10 cellular contexts compared by ENCODE assay signal in genomic region chr9:135282001-135282731, GRCh38.
DNase-seq lines count a peak whose midpoint lies in the region; ATAC-seq and TF ChIP-seq lines count a peak whose summit lies in the region.
"Had no signal": no experiment of that assay in that cellular context is flagged by ENCODE, and none has a peak within 500 bp of the region (broad histone marks: within the 10 kb centered on the region; RNA-seq: fewer than 3 reads in every experiment).

No MANE protein-coding gene starts in this region.

- no peak overlapping the region for H3K9ac ChIP-seq in DND-41 (ENCODE audit: low read depth, low read length)

- no peaks in the 10 kb centered on the region for H4K20me1 ChIP-seq in DND-41 (ENCODE audit: insufficient read depth, low read length)

- no peak overlapping the region for H3K4me3 ChIP-seq in DND-41 (ENCODE audit: low read depth in 1 of 2, low read length in 2 of 2)
- H3K4me3 ChIP-seq in breast epithelium, result no peak overlapping the region
- no peak overlapping the region for H3K4me3 ChIP-seq in WERI-Rb-1 (ENCODE audit: low read depth, low read length)

- H3K9me3 Mint-ChIP-seq in naive B cell, result peaks cover 0 to 3% (median 0%) of the 10 kb centered on the region in 7 donors
- H3K9me3 Mint-ChIP-seq: activated naive CD4-positive, alpha-beta T cell treated with anti-CD3 and anti-CD28 coated beads, Interleukin-2, amount 50 U/mL, for 24 hours had no signal

- peaks cover 0 to 1% (median 0%) of the 10 kb centered on the region in 3 donors for H3K4me1 Mint-ChIP-seq in naive B cell
- H3K4me1 Mint-ChIP-seq: activated naive CD4-positive, alpha-beta T cell treated with anti-CD3 and anti-CD28 coated beads, Interleukin-2, amount 50 U/mL, for 24 hours had no signal

- H3K27ac ChIP-seq in DND-41 (ENCODE audit: low read length) (no peak overlapping the region), breast epithelium (no peak overlapping the region), WERI-Rb-1 (no peak overlapping the region)
- H3K27ac ChIP-seq: neutrophil had no signal

- H3K36me3 ChIP-seq in DND-41 (ENCODE audit: insufficient read depth, low read length) (no peaks in the 10 kb centered on the region), breast epithelium (no peaks in the 10 kb centered on the region), WERI-Rb-1 (no peaks in the 10 kb centered on the region)
- H3K36me3 ChIP-seq: neutrophil had no signal

- DNase-seq in DND-41 (peak; percentile 58), NCI-H187 treated with DMSO at 0.1 percent for 48 hours (lab: John Stamatoyannopoulos, UW) (peak; percentile 4), breast epithelium (ENCODE audit: low spot score in 2 of 2) (peak; percentile 80 to 91), naive B cell (no peak), WERI-Rb-1 (no peak), Kasumi-1 (lab: John Stamatoyannopoulos, UW) (no peak)

- H3K4me3 Mint-ChIP-seq in naive B cell, result no peak overlapping the region
- H3K4me3 Mint-ChIP-seq: activated naive CD4-positive, alpha-beta T cell treated with anti-CD3 and anti-CD28 coated beads, Interleukin-2, amount 50 U/mL, for 24 hours had no signal

- intact Hi-C loops in breast epithelium (cut with DNase I; ENCODE audit: low total_unique reads), result no loop called here

- H2AFZ ChIP-seq in DND-41 (ENCODE audit: low read depth, low read length), result no peak overlapping the region

- no peak overlapping the region for H3K4me2 ChIP-seq in DND-41 (ENCODE audit: insufficient read depth, low read length)

- H3K27me3 ChIP-seq in DND-41 (ENCODE audit: insufficient read depth, low read length, poor library complexity) (no peaks in the 10 kb centered on the region), breast epithelium (peaks cover 0 to 51% of the 10 kb centered on the region in 2 donors), WERI-Rb-1 (ENCODE audit: insufficient read depth, low read depth, severe bottlenecking) (no peaks in the 10 kb centered on the region)
- H3K27me3 ChIP-seq: neutrophil had no signal

- H3K79me2 ChIP-seq in DND-41 (ENCODE audit: insufficient read depth, low read length), result no peaks in the 10 kb centered on the region

- no peak for TF ChIP-seq POLR2A in breast epithelium (IDR thresholded peaks at IDR 0.05)

- TF ChIP-seq CTCF in DND-41 (IDR thresholded peaks at IDR 0.05; ENCODE audit: borderline replicate concordance, extremely low read depth, low read length, poor library complexity, severe bottlenecking) (no peak), breast epithelium (IDR thresholded peaks at IDR 0.05) (no peak), WERI-Rb-1 (IDR thresholded peaks at IDR 0.05; ENCODE audit: low read depth, low read length) (no peak)

- ATAC-seq in DND-41 (ENCODE audit: insufficient read depth, low read depth), result peak; percentile 64; the same call in 2 of the 3 replicates
- peak; percentile 16 to 34 for ATAC-seq in naive B cell (ENCODE audit: low read depth in 2 of 2)
- ATAC-seq in HG02840 (IDR thresholded peaks at IDR 0.05; ENCODE audit: low FRiP score, unreplicated experiment), result no peak
- ATAC-seq in GM21529 (IDR thresholded peaks at IDR 0.05; ENCODE audit: unreplicated experiment), result no peak

- H3K36me3 Mint-ChIP-seq in naive B cell, result no peaks in the 10 kb centered on the region
- H3K36me3 Mint-ChIP-seq: activated naive CD4-positive, alpha-beta T cell treated with anti-CD3 and anti-CD28 coated beads, Interleukin-2, amount 50 U/mL, for 24 hours had no signal

- H3K4me1 ChIP-seq in DND-41 (ENCODE audit: insufficient read depth, low read length), result no peaks in the 10 kb centered on the region
- peaks cover 0 to 11% of the 10 kb centered on the region in 2 donors for H3K4me1 ChIP-seq in breast epithelium

- no peak overlapping the region for H3K27ac Mint-ChIP-seq in naive B cell
- H3K27ac Mint-ChIP-seq: activated naive CD4-positive, alpha-beta T cell treated with anti-CD3 and anti-CD28 coated beads, Interleukin-2, amount 50 U/mL, for 24 hours had no signal

- H3K9me3 ChIP-seq in DND-41 (ENCODE audit: insufficient read depth, low read length, severe bottlenecking) (peaks cover 3% of the 10 kb centered on the region), breast epithelium (no peaks in the 10 kb centered on the region), WERI-Rb-1 (ENCODE audit: severe bottlenecking) (no peaks in the 10 kb centered on the region)
- H3K9me3 ChIP-seq: neutrophil had no signal

- peaks cover 0 to 6% (median 6%) of the 10 kb centered on the region in 3 donors for H3K27me3 Mint-ChIP-seq in naive B cell

Comparison
In these comparisons a context has a peak if more than half of its experiments do, and no peak if none do; other contexts are left out.
1. ATAC-seq: peak in DND-41 (single experiment) and naive B cell (2 of 2); none in HG02840 (single experiment) and GM21529 (single experiment).
2. DNase-seq: peak in DND-41 (single experiment), NCI-H187 treated with DMSO at 0.1 percent for 48 hours (single experiment) and breast epithelium (2 of 2); none in naive B cell (single experiment), WERI-Rb-1 (single experiment) and Kasumi-1 (0 of 2).